In the genomic region with DNA sequence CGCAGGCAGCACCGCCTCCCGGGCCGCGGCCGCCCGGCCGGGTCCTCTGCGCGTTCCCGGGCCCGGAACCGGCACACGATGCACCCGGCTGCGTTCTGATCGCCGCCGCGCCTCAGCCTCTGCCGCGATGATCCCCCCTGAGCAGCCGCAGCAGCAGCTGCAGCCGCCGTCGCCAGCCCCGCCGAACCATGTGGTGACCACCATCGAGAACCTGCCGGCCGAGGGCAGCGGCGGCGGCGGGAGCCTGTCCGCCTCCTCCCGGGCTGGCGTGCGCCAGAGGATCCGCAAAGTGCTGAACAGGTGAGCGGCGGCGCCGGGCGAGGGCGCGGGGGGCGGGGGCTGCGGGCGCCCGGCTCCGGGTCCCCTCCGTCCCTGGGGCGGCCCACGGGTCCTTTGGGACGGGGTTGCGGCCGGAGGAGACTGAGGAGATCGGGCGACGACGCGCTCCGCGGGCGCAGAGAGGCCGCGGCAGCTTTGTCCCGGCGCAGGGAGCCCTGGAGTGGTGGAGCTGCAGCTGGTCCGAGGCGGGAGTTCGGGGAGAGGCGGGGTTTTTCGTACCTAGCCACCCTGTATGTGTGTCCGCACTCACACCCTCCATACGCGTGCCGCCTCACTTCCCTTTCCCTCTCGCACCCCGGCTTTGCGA, we compare ENCODE assay signal across 8 cellular contexts. TPM values are rescaled to one million over a fixed set of nuclear protein-coding genes. Genes with fewer than 3 reads are reported as not detected.
DNase-seq lines count a peak whose midpoint lies in the region; ATAC-seq, FAIRE-seq and TF ChIP-seq lines count a peak whose summit lies in the region.

No MANE protein-coding gene starts in this region.

- CTCF ChIA-PET in GM12878 (lab: Yijun Ruan, JAX) = no interaction called here

- no peak for TF ChIP-seq CTCF in GM12878 (IDR thresholded peaks at IDR 0.05 in 2 of 3, conservative IDR thresholded peaks at IDR 0.05 in 1 of 3; ENCODE audit: control insufficient read depth in 2 of 3, extremely low read depth in 1 of 3, insufficient read depth in 1 of 3, low read depth in 3 of 3, low read length in 3 of 3)
- TF ChIP-seq CTCF in left lung (IDR thresholded peaks at IDR 0.05) = no peak
- TF ChIP-seq CTCF in type B pancreatic cell (conservative IDR thresholded peaks at IDR 0.05) = no peak

- no peaks in the 10 kb centered on the region for H3K9me3 Mint-ChIP-seq in type B pancreatic cell

- no peak overlapping the region for H2AFZ ChIP-seq in GM12878 (ENCODE audit: control insufficient read depth, low read depth, low read length)

- H4K20me1 ChIP-seq in GM12878 (ENCODE audit: control insufficient read depth, insufficient read depth) = no peaks in the 10 kb centered on the region; the same call in 1 of the 2 replicates

- H3K79me2 ChIP-seq in GM12878 (ENCODE audit: control insufficient read depth, insufficient read depth, low read length) = no peaks in the 10 kb centered on the region

- H3K27ac Mint-ChIP-seq in type B pancreatic cell = no peak overlapping the region

- in situ Hi-C loops in GM12878 (cut with MboI) = no loop called here

- no peaks in the 10 kb centered on the region for H3K4me1 ChIP-seq in GM12878 (ENCODE audit: control insufficient read depth, insufficient read depth, low read length)
- H3K4me1 ChIP-seq in left lung = peaks cover 0 to 14% of the 10 kb centered on the region in 2 donors

- no peak overlapping the region for H3K27ac ChIP-seq in GM12878 (ENCODE audit: control insufficient read depth, insufficient read depth)
- H3K27ac ChIP-seq in left lung = no peak overlapping the region

- RAD21 ChIA-PET in GM12878 (lab: Charles Lee; ENCODE audit: unreplicated experiment) = no interaction called here

- TF ChIP-seq POLR2A in GM12878 (IDR thresholded peaks at IDR 0.05; ENCODE audit: low read depth, low read length) = no peak

- TF ChIP-seq RAD21 in GM12878 (IDR thresholded peaks at IDR 0.05; ENCODE audit: insufficient read depth, low read depth, low read length) = no peak

- no peak overlapping the region; the same call in 1 of the 2 replicates for H3K4me3 ChIP-seq in GM12878
- peak overlapping the region; percentile 45 to 49 for H3K4me3 ChIP-seq in left lung

- H3K27me3 Mint-ChIP-seq in type B pancreatic cell = peaks cover 67% of the 10 kb centered on the region

- H3K27me3 ChIP-seq in GM12878 (replicated peaks in 1 of 2; ENCODE audit: control insufficient read depth in 2 of 2, insufficient read depth in 2 of 2, low read length in 1 of 2) (peaks cover 3 to 16% of the 10 kb centered on the region in 2 experiments; a peak in 3 of 4 replicates), left lung (peaks cover 33 to 83% of the 10 kb centered on the region in 2 donors)

- H3K9me3 ChIP-seq in GM12878 (replicated peaks; ENCODE audit: control insufficient read depth, insufficient read depth, low read length) (no peaks in the 10 kb centered on the region; the same call in 2 of the 3 replicates), left lung (no peaks in the 10 kb centered on the region)

- intact Hi-C loops in GM12878 (cut with micrococcal nuclease; ENCODE audit: unreplicated experiment) (no loop called here), left lung (cut with DNase I) (no loop called here)

- H3K9ac ChIP-seq in GM12878 (ENCODE audit: control insufficient read depth, insufficient read depth, low read length) = no peak overlapping the region

- TF ChIP-seq EP300 in GM12878 (IDR thresholded peaks at IDR 0.05; ENCODE audit: borderline replicate concordance in 1 of 2, control insufficient read depth in 1 of 2, low read depth in 2 of 2, low read length in 2 of 2) = no peak

- H3K4me2 ChIP-seq in GM12878 (ENCODE audit: control insufficient read depth, insufficient read depth) = peak overlapping the region; percentile 75; the same call in 1 of the 2 replicates

- no peaks in the 10 kb centered on the region for H3K4me1 Mint-ChIP-seq in type B pancreatic cell (ENCODE audit: unreplicated experiment)

- WGBS in GM12878 (ENCODE audit: insufficient coverage, insufficient replicate concordance, low lambda C conversion rate, missing lambda C conversion rate) = 8% methylated on average over 56 of the region's 82 CpGs

- peak; percentile 14 for DNase-seq in activated T-cell treated with anti-CD3 and anti-CD28 coated beads, Interleukin-2, amount 50 U/mL, for 1 hour
- DNase-seq in activated T-cell treated with anti-CD3 and anti-CD28 coated beads for 4 hours (no peak), GM12878 (ENCODE audit: low read depth, low spot score) (no peak), left lung (peak in 1 of 2 donors; percentile 76), type B pancreatic cell (ENCODE audit: extremely low spot score, unreplicated experiment) (peak; percentile 72), hepatic stellate cell (ENCODE audit: low spot score) (no peak)

- POLR2A ChIA-PET in GM12878 (lab: Charles Lee) = no interaction called here

- no TSS peak for BruUV-seq in GM12878 (replicated peaks; lab: Mats Ljungman, UMichigan)

- SMC1A ChIA-PET in GM12878 (lab: Charles Lee; ENCODE audit: uncharacterized antibody, unreplicated experiment) = no interaction called here

- no peak for FAIRE-seq in GM12878 (lab: Jason Lieb, UNC)

- H3K36me3 ChIP-seq in GM12878 (ENCODE audit: control insufficient read depth in 2 of 2, insufficient read depth in 2 of 2, low read length in 1 of 2) = no peaks in the 10 kb centered on the region
- H3K36me3 ChIP-seq in left lung = no peaks in the 10 kb centered on the region

- peak overlapping the region; percentile 70 for H3K4me3 Mint-ChIP-seq in type B pancreatic cell

- H3K36me3 Mint-ChIP-seq in type B pancreatic cell = no peaks in the 10 kb centered on the region

- peak; percentile 21 for ATAC-seq in HG03432 (IDR thresholded peaks at IDR 0.05; ENCODE audit: unreplicated experiment)
- no peak for ATAC-seq in GM12878
- peak; percentile 73 for ATAC-seq in left lung
- ATAC-seq in HG02852 (IDR thresholded peaks at IDR 0.05; ENCODE audit: unreplicated experiment) = no peak

TF ChIP-seq in GM12878, 131 proteins besides CTCF, POLR2A, EP300 and RAD21 (continues in another document):
- TF ChIP-seq IRF4 (IDR thresholded peaks at IDR 0.05; ENCODE audit: low read depth, low read length) (no peak), TAF1 (IDR thresholded peaks at IDR 0.05; ENCODE audit: borderline replicate concordance, low read depth, low read length) (no peak), ZNF217 (IDR thresholded peaks at IDR 0.05) (no peak), CREM (IDR thresholded peaks at IDR 0.05; ENCODE audit: low read depth) (no peak), KLF5 (IDR thresholded peaks at IDR 0.05; ENCODE audit: partially characterized antibody) (no peak)
- TF ChIP-seq, protein P1, sequence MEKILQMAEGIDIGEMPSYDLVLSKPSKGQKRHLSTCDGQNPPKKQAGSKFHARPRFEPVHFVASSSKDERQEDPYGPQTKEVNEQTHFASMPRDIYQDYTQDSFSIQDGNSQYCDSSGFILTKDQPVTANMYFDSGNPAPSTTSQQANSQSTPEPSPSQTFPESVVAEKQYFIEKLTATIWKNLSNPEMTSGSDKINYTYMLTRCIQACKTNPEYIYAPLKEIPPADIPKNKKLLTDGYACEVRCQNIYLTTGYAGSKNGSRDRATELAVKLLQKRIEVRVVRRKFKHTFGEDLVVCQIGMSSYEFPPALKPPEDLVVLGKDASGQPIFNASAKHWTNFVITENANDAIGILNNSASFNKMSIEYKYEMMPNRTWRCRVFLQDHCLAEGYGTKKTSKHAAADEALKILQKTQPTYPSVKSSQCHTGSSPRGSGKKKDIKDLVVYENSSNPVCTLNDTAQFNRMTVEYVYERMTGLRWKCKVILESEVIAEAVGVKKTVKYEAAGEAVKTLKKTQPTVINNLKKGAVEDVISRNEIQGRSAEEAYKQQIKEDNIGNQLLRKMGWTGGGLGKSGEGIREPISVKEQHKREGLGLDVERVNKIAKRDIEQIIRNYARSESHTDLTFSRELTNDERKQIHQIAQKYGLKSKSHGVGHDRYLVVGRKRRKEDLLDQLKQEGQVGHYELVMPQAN (conservative IDR thresholded peaks at IDR 0.05) = no peak
- TF ChIP-seq, protein P2, sequence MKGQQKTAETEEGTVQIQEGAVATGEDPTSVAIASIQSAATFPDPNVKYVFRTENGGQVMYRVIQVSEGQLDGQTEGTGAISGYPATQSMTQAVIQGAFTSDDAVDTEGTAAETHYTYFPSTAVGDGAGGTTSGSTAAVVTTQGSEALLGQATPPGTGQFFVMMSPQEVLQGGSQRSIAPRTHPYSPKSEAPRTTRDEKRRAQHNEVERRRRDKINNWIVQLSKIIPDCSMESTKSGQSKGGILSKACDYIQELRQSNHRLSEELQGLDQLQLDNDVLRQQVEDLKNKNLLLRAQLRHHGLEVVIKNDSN (IDR thresholded peaks at IDR 0.05; ENCODE audit: borderline replicate concordance, extremely low read length, insufficient read depth, low read depth, low read length) = no peak

RNA-seq across cellular contexts. Expression of a gene that starts 0.7 kb away (rescaled TPM):
- 0.08 TPM in 1 of 2 replicates, not detected in the other for total RNA-seq in GM12878 (2013; cell fraction: nucleolus; rRNA removed)
- not detected in 2 replicates for total RNA-seq in GM12878 (2014; rRNA removed)
- total RNA-seq in GM12878 (2014; rRNA removed; fragmentation: Illumina TruSeq; extraction: Trizol) = not detected in 2 replicates
- total RNA-seq in GM12878 (2021) = 0.05 TPM in 1 of 2 replicates, not detected in the other
- not detected for polyA plus RNA-seq in GM12878 (2011; ENCODE audit: low read depth)
- 0.01 and 0.03 TPM in 2 replicates for polyA plus RNA-seq in GM12878 (2011; rRNA removed)
- polyA plus RNA-seq in GM12878 (2011; cell fraction: cytosol; rRNA removed) = 0.01 and 0.03 TPM in 2 replicates
- polyA plus RNA-seq in GM12878 (2011; cell fraction: nucleus; rRNA removed) = not detected in 2 replicates
- 0.05 and 0.07 TPM in 2 replicates for polyA plus RNA-seq in GM12878 (2012)
- not detected in 2 replicates for polyA plus RNA-seq in GM12878 (2014; fragmentation: Illumina TruSeq; extraction: Trizol)
- not detected for polyA plus RNA-seq in GM12878 (2014; fragmentation: Nextera tagmentation; extraction: Ambion mirVana)
- not detected in 2 replicates for polyA plus RNA-seq in GM12878 (2014; rRNA removed)
- not detected for polyA plus RNA-seq in GM12878 (2016; fragmentation: Nextera tagmentation; extraction: Ambion mirVana)
- polyA minus RNA-seq in GM12878 (2011; rRNA and poly(A)+ RNA removed) = 0.07 and 0.10 TPM in 2 replicates
- not detected in 2 replicates for polyA minus RNA-seq in GM12878 (2011; cell fraction: cytosol; rRNA and poly(A)+ RNA removed)
- polyA minus RNA-seq in GM12878 (2011; cell fraction: nucleus; rRNA and poly(A)+ RNA removed) = not detected in 2 replicates
- under 1 TPM; 0.18 to 0.20 TPM for total RNA-seq in left lung
- total RNA-seq in type B pancreatic cell (ENCODE audit: low replicate concordance) = 1.9 and 6.1 TPM in 2 replicates

Comparison
In these comparisons a context has a peak if more than half of its experiments do, and no peak if none do; other contexts are left out.
1. DNase-seq: peak in activated T-cell treated with anti-CD3 and anti-CD28 coated beads, Interleukin-2, amount 50 U/mL, for 1 hour (single experiment) and type B pancreatic cell (single experiment); none in activated T-cell treated with anti-CD3 and anti-CD28 coated beads for 4 hours (single experiment), GM12878 (single experiment) and hepatic stellate cell (single experiment).
2. ATAC-seq: peak in HG03432 (single experiment) and left lung (single experiment); none in GM12878 (single experiment) and HG02852 (single experiment).